In the genomic region with DNA sequence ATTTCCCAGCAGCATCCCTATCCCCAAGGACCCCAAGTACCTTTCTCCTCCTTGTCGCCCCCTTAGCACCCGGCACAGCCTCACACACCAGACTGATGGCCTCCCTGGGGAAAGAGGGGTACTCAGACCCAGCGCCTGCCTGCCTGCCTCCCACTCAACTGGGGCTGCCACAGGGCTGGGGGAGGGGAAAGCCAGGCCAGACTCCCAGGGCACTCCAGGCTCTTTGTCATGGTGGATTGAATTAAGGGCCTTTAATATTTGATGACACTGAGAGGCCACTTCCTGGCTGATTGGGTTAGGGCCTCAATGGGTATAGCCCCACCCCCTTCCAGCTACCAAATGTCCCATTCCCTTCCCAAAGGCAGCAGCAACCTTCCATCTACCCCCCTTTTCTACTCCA, we compare ENCODE assay signal across 9 cellular contexts. TPM values are rescaled to one million over a fixed set of nuclear protein-coding genes. Genes with fewer than 3 reads are reported as not detected.
DNase-seq lines count a peak whose midpoint lies in the region; ATAC-seq and TF ChIP-seq lines count a peak whose summit lies in the region.
"Had no signal": no experiment of that assay in that cellular context is flagged by ENCODE, and none has a peak within 500 bp of the region (broad histone marks: within the 10 kb centered on the region; RNA-seq: fewer than 3 reads in every experiment).

No MANE protein-coding gene starts in this region.

- H3K4me1 Mint-ChIP-seq in brain (peaks cover 20% of the 10 kb centered on the region), memory B cell (peaks cover 28% of the 10 kb centered on the region)

- TF ChIP-seq CTCF in heart right ventricle (IDR thresholded peaks at IDR 0.05), result no peak
- TF ChIP-seq CTCF in brain (conservative IDR thresholded peaks at IDR 0.05), result no peak
- no peak for TF ChIP-seq CTCF in upper lobe of left lung (IDR thresholded peaks at IDR 0.05)

- H3K36me3 ChIP-seq in heart right ventricle (peaks cover 0 to 57% (median 40%) of the 10 kb centered on the region in 9 donors), upper lobe of left lung (peaks cover 27 to 57% (median 48%) of the 10 kb centered on the region in 4 donors)

- H3K36me3 Mint-ChIP-seq in brain (peaks cover 17% of the 10 kb centered on the region), memory B cell (peaks cover 22% of the 10 kb centered on the region)

- H3K9me3 Mint-ChIP-seq in brain (no peaks in the 10 kb centered on the region), memory B cell (no peaks in the 10 kb centered on the region)

- no peak for DNase-seq in heart right ventricle
- DNase-seq in Right ventricle myocardium inferior (ENCODE audit: missing footprints), result no peak
- DNase-seq in memory B cell (ENCODE audit: low spot score in 2 of 2), result no peak
- no peak for DNase-seq in upper lobe of left lung
- DNase-seq in islet precursor cell, result no peak
- DNase-seq in T-helper 9 cell, result no peak
- DNase-seq: RPMI8226 had no signal

- H3K4me1 ChIP-seq in heart right ventricle, result peaks cover 28 to 72% (median 69%) of the 10 kb centered on the region in 9 donors
- peaks cover 46 to 63% (median 58%) of the 10 kb centered on the region in 4 donors for H3K4me1 ChIP-seq in upper lobe of left lung

- no peaks in the 10 kb centered on the region for H3K9me3 ChIP-seq in heart right ventricle
- H3K9me3 ChIP-seq in upper lobe of left lung, result no peaks in the 10 kb centered on the region

- H3K27ac ChIP-seq in heart right ventricle, result peak overlapping the region in 9 of 10 donors; percentile 8 to 100 (median 96)
- peak overlapping the region; percentile 97 to 99 (median 98) for H3K27ac ChIP-seq in upper lobe of left lung

- ATAC-seq in heart right ventricle, result no peak
- no peak for ATAC-seq in Right ventricle myocardium inferior
- no peak for ATAC-seq in memory B cell (ENCODE audit: low read depth)
- ATAC-seq in upper lobe of left lung (ENCODE audit: low FRiP score in 2 of 2), result no peak
- ATAC-seq in GM19023 (IDR thresholded peaks at IDR 0.05; ENCODE audit: unreplicated experiment), result no peak

- no peak for TF ChIP-seq EP300 in upper lobe of left lung (IDR thresholded peaks at IDR 0.05)

- H3K27me3 ChIP-seq in heart right ventricle (no peaks in the 10 kb centered on the region), upper lobe of left lung (no peaks in the 10 kb centered on the region)

- H3K4me3 Mint-ChIP-seq in brain (peak overlapping the region in 4 of 5 experiments; percentile 81 to 91 (median 88)), memory B cell (no peak overlapping the region)

- intact Hi-C loops in heart right ventricle (cut with DNase I), result loop anchor here in 1 of 10 donors (5.0 kb wide), 1 partner anchor 49 kb away; no protein-coding TSS in a partner anchor
- intact Hi-C loops in Right ventricle myocardium inferior (cut with DNase I), result no loop called here

- H3K27me3 Mint-ChIP-seq in brain (peaks cover 3% of the 10 kb centered on the region), memory B cell (no peaks in the 10 kb centered on the region)

- 82 to 87% methylated on average over 3 of the region's 3 CpGs for WGBS in heart right ventricle, 2 donors
- WGBS in upper lobe of left lung, 2 donors, result 88 to 90% methylated on average over 3 of the region's 3 CpGs

- H3K4me3 ChIP-seq in heart right ventricle (peak overlapping the region in 2 of 10 donors; percentile 70 to 89), upper lobe of left lung (no peak overlapping the region)

- no peak for TF ChIP-seq POLR2A in upper lobe of left lung (IDR thresholded peaks at IDR 0.05)

- H3K27ac Mint-ChIP-seq in brain, result peak overlapping the region; percentile 62 to 97 (median 92)
- H3K27ac Mint-ChIP-seq in memory B cell, result peak overlapping the region; percentile 67

RNA-seq across cellular contexts. Expression of a gene that starts 1.8 kb away (rescaled TPM):
- total RNA-seq in heart right ventricle (10 to 100 TPM; 42.6 to 95.7 (median 57.8) TPM), Right ventricle myocardium inferior (60.4 TPM), upper lobe of left lung (100 to 1,000 TPM in 1 of 6 donors, 10 to 100 TPM in 5; 55.5 to 130 (median 69.1) TPM)
- polyA plus RNA-seq in heart right ventricle (10 to 100 TPM; 35.6 to 58.3 TPM), brain (ENCODE audit: insufficient read depth, low read depth, low replicate concordance) (38.3 TPM)

RNA-seq across cellular contexts. Expression of a gene that starts 5.8 kb away (rescaled TPM):
- 10 to 100 TPM; 10.9 to 30.9 (median 17.5) TPM for total RNA-seq in heart right ventricle
- 10 to 100 TPM in 1 of 2 donors, 1 to 10 TPM in 1; 4.6 to 36.7 TPM for polyA plus RNA-seq in heart right ventricle
- total RNA-seq in Right ventricle myocardium inferior, result 22.2 TPM
- 183 TPM for polyA plus RNA-seq in brain (ENCODE audit: insufficient read depth, low read depth, low replicate concordance)
- total RNA-seq in upper lobe of left lung, result 10 to 100 TPM in 5 of 6 donors, 1 to 10 TPM in 1; 9.9 to 31.1 (median 22.5) TPM

RNA-seq across cellular contexts. Expression of a gene that starts 7.1 kb away (rescaled TPM):
- total RNA-seq in heart right ventricle (10 to 100 TPM in 9 of 10 donors, 1 to 10 TPM in 1; 8.8 to 18.0 (median 13.9) TPM), Right ventricle myocardium inferior (16.0 TPM), upper lobe of left lung (10 to 100 TPM; 20.1 to 41.9 (median 27.5) TPM)
- polyA plus RNA-seq in heart right ventricle (10 to 100 TPM; 11.9 to 12.1 TPM), brain (ENCODE audit: insufficient read depth, low read depth, low replicate concordance) (63.7 TPM)

RNA-seq across cellular contexts. Expression of a gene that starts 12.8 kb away (rescaled TPM):
- 10 to 100 TPM; 38.3 to 75.0 (median 48.8) TPM for total RNA-seq in heart right ventricle
- polyA plus RNA-seq in heart right ventricle, result 10 to 100 TPM; 25.4 to 33.0 TPM
- total RNA-seq in Right ventricle myocardium inferior, result 55.9 TPM
- polyA plus RNA-seq in brain (ENCODE audit: insufficient read depth, low read depth, low replicate concordance), result 117 TPM
- 100 to 1,000 TPM in 1 of 6 donors, 10 to 100 TPM in 5; 72.1 to 108 (median 83.7) TPM for total RNA-seq in upper lobe of left lung

RNA-seq across cellular contexts. Expression of a gene that starts 14.4 kb away (rescaled TPM):
- total RNA-seq in heart right ventricle, result 10 to 100 TPM; 20.1 to 36.8 (median 24.1) TPM
- 10 to 100 TPM; 25.1 to 41.6 TPM for polyA plus RNA-seq in heart right ventricle
- 30.8 TPM for total RNA-seq in Right ventricle myocardium inferior
- polyA plus RNA-seq in brain (ENCODE audit: insufficient read depth, low read depth, low replicate concordance), result 47.9 TPM
- 10 to 100 TPM; 15.6 to 62.9 (median 29.8) TPM for total RNA-seq in upper lobe of left lung
